Comparison of ENCODE assay signal across 16 cellular contexts in the genomic region with DNA sequence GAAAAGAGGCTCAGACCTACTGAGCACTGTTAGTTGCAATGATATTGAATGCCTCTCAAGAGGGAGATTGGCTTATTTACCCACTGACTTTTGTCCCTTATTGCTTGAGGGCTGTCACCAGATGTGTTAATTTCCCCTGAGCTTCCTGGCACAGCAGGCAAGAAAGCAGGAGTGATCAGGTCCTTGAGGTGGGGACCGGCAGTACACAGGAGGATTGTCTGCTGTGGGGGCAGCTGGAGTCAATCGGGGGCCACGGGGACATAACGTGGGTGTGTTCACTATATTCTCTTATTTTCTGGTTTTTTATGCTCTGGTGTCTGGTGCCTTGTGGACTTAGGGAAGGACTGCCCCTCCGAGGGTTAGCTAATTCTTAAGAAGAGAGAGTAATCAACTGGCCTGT. TPM values are rescaled to one million over a fixed set of nuclear protein-coding genes. Genes with fewer than 3 reads are reported as not detected.
DNase-seq lines count a peak whose midpoint lies in the region; ATAC-seq lines count a peak whose summit lies in the region.
"Had no signal": no experiment of that assay in that cellular context is flagged by ENCODE, and none has a peak within 500 bp of the region (broad histone marks: within the 10 kb centered on the region; RNA-seq: fewer than 3 reads in every experiment).

No MANE protein-coding gene starts in this region.

- DNase-seq in activated T-cell treated with anti-CD3 and anti-CD28 coated beads, Interleukin-2, amount 50 U/mL, for 24 hours = no peak
- DNase-seq in activated T-cell treated with anti-CD3 and anti-CD28 coated beads, Interleukin-2, amount 50 U/mL, for 48 hours = no peak
- DNase-seq in Jurkat, Clone E6-1 (ENCODE audit: low read depth, low spot score) = peak; percentile 57
- no peak for DNase-seq in activated naive CD8-positive, alpha-beta T cell treated with anti-CD3 and anti-CD28 coated beads for 36 hours
- DNase-seq in natural killer cell treated with Interleukin-12 subunit alpha and Interleukin-12 subunit beta and Interleukin-15 and Interleukin-18, amount 100 ng/mL, for 72 hours (ENCODE audit: low spot score) = no peak
- DNase-seq in MV-4-11 (lab: John Stamatoyannopoulos, UW) (no peak), NCI-H748 (lab: John Stamatoyannopoulos, UW; ENCODE audit: unreplicated experiment) (no peak), mucosa of gallbladder (ENCODE audit: low spot score) (no peak)
- DNase-seq: aorta, cerebellar nuclear complex, left ventricle myocardium inferior, NCI-H2081, NCI-H446 treated with DMSO at 0.1 percent for 48 hours, SK-N-SH, small intestine had no signal

- H3K36me3 Mint-ChIP-seq in activated T-cell treated with anti-CD3 and anti-CD28 coated beads, Interleukin-2, amount 50 U/mL, for 24 hours (ENCODE audit: low read depth) = peaks cover 3% of the 10 kb centered on the region
- peaks cover 7% of the 10 kb centered on the region for H3K36me3 Mint-ChIP-seq in activated naive CD8-positive, alpha-beta T cell treated with anti-CD3 and anti-CD28 coated beads for 36 hours
- peaks cover 4% of the 10 kb centered on the region for H3K36me3 Mint-ChIP-seq in natural killer cell treated with Interleukin-12 subunit alpha and Interleukin-12 subunit beta and Interleukin-15 and Interleukin-18, amount 100 ng/mL, for 72 hours

- H3K9me3 Mint-ChIP-seq in activated T-cell treated with anti-CD3 and anti-CD28 coated beads, Interleukin-2, amount 50 U/mL, for 24 hours = peaks cover 5% of the 10 kb centered on the region
- H3K9me3 Mint-ChIP-seq in activated naive CD8-positive, alpha-beta T cell treated with anti-CD3 and anti-CD28 coated beads for 36 hours = peaks cover 27% of the 10 kb centered on the region
- H3K9me3 Mint-ChIP-seq in natural killer cell treated with Interleukin-12 subunit alpha and Interleukin-12 subunit beta and Interleukin-15 and Interleukin-18, amount 100 ng/mL, for 72 hours = no peaks in the 10 kb centered on the region

- H3K27ac Mint-ChIP-seq in activated T-cell treated with anti-CD3 and anti-CD28 coated beads, Interleukin-2, amount 50 U/mL, for 24 hours = peak overlapping the region; percentile 82
- H3K27ac Mint-ChIP-seq in activated naive CD8-positive, alpha-beta T cell treated with anti-CD3 and anti-CD28 coated beads for 36 hours = peak overlapping the region; percentile 72
- H3K27ac Mint-ChIP-seq in natural killer cell treated with Interleukin-12 subunit alpha and Interleukin-12 subunit beta and Interleukin-15 and Interleukin-18, amount 100 ng/mL, for 72 hours = peak overlapping the region; percentile 20 to 21

- peak overlapping the region; percentile 47 for H3K4me3 ChIP-seq in Jurkat, Clone E6-1 (ENCODE audit: low read length)
- H3K4me3 ChIP-seq: left ventricle myocardium inferior had no signal

- no peaks in the 10 kb centered on the region for H3K27me3 Mint-ChIP-seq in activated T-cell treated with anti-CD3 and anti-CD28 coated beads, Interleukin-2, amount 50 U/mL, for 24 hours
- no peaks in the 10 kb centered on the region for H3K27me3 Mint-ChIP-seq in activated naive CD8-positive, alpha-beta T cell treated with anti-CD3 and anti-CD28 coated beads for 36 hours
- H3K27me3 Mint-ChIP-seq in natural killer cell treated with Interleukin-12 subunit alpha and Interleukin-12 subunit beta and Interleukin-15 and Interleukin-18, amount 100 ng/mL, for 72 hours = no peaks in the 10 kb centered on the region

- peak; percentile 6 to 34 for ATAC-seq in natural killer cell treated with Interleukin-12 subunit alpha and Interleukin-12 subunit beta and Interleukin-15 and Interleukin-18, amount 100 ng/mL, for 72 hours

- peak overlapping the region; percentile 29 for H3K4me3 Mint-ChIP-seq in activated T-cell treated with anti-CD3 and anti-CD28 coated beads, Interleukin-2, amount 50 U/mL, for 24 hours
- peak overlapping the region; percentile 38 for H3K4me3 Mint-ChIP-seq in activated naive CD8-positive, alpha-beta T cell treated with anti-CD3 and anti-CD28 coated beads for 36 hours
- H3K4me3 Mint-ChIP-seq in natural killer cell treated with Interleukin-12 subunit alpha and Interleukin-12 subunit beta and Interleukin-15 and Interleukin-18, amount 100 ng/mL, for 72 hours = peak overlapping the region; percentile 70

- peaks cover 68% of the 10 kb centered on the region for H3K4me1 Mint-ChIP-seq in activated T-cell treated with anti-CD3 and anti-CD28 coated beads, Interleukin-2, amount 50 U/mL, for 24 hours (ENCODE audit: low read depth)
- H3K4me1 Mint-ChIP-seq in activated naive CD8-positive, alpha-beta T cell treated with anti-CD3 and anti-CD28 coated beads for 36 hours = peaks cover 52% of the 10 kb centered on the region
- H3K4me1 Mint-ChIP-seq in natural killer cell treated with Interleukin-12 subunit alpha and Interleukin-12 subunit beta and Interleukin-15 and Interleukin-18, amount 100 ng/mL, for 72 hours (ENCODE audit: low read depth in 2 of 2) = peaks cover 45 to 46% of the 10 kb centered on the region in 2 donors

RNA-seq across cellular contexts. Expression of a gene that starts 44.7 kb away (rescaled TPM):
- polyA plus RNA-seq in Jurkat, Clone E6-1 (2012; ENCODE audit: insufficient read depth, insufficient read length) = 1.7 TPM
- under 1 TPM in 1 of 2 experiments, not detected in 1; 0.08 TPM for total RNA-seq in activated naive CD8-positive, alpha-beta T cell treated with anti-CD3 and anti-CD28 coated beads for 36 hours
- under 1 TPM in 1 of 2 donors, not detected in 1; 0.29 TPM for total RNA-seq in natural killer cell treated with Interleukin-12 subunit alpha and Interleukin-12 subunit beta and Interleukin-15 and Interleukin-18, amount 100 ng/mL, for 72 hours
- total RNA-seq in mucosa of gallbladder = 19.2 TPM
- total RNA-seq: RPMI7951 had no signal
- polyA plus RNA-seq: SK-N-SH had no signal

Comparison
In these comparisons a context has a peak if more than half of its experiments do, and no peak if none do; other contexts are left out.
1. H3K27ac Mint-ChIP-seq: peak in every context shown above with its lines; median percentile 82 in activated T-cell treated with anti-CD3 and anti-CD28 coated beads, Interleukin-2, amount 50 U/mL, for 24 hours; 72 in activated naive CD8-positive, alpha-beta T cell treated with anti-CD3 and anti-CD28 coated beads for 36 hours; 20 in natural killer cell treated with Interleukin-12 subunit alpha and Interleukin-12 subunit beta and Interleukin-15 and Interleukin-18, amount 100 ng/mL, for 72 hours.
2. RNA of a gene that starts 44.7 kb away (total RNA-seq): 19.2 TPM in mucosa of gallbladder (single experiment); 0.29 TPM in natural killer cell treated with Interleukin-12 subunit alpha and Interleukin-12 subunit beta and Interleukin-15 and Interleukin-18, amount 100 ng/mL, for 72 hours and 0.08 TPM in activated naive CD8-positive, alpha-beta T cell treated with anti-CD3 and anti-CD28 coated beads for 36 hours; every median in the first group is over 10 times any median in the second.
3. Peak in every context shown above with its lines, with median percentiles within 50 percentile points of each other: H3K4me3 Mint-ChIP-seq.